ENCODE assay signal across 25 cellular contexts in genomic region chr2:97724073-97724410, GRCh38. TPM values are rescaled to one million over a fixed set of nuclear protein-coding genes. Genes with fewer than 3 reads are reported as not detected.
A peak's percentile ranks its signal among the peaks of the same experiment; 100 is the strongest.
DNase-seq lines count a peak whose midpoint lies in the region; ATAC-seq, FAIRE-seq and TF ChIP-seq lines count a peak whose summit lies in the region.
"Had no signal": no experiment of that assay in that cellular context is flagged by ENCODE, and none has a peak within 500 bp of the region (broad histone marks: within the 10 kb centered on the region; RNA-seq: fewer than 3 reads in every experiment).

No MANE protein-coding gene starts in this region.

- H3K27me3 Mint-ChIP-seq in astrocyte (ENCODE audit: low read depth, unreplicated experiment): peaks cover 23% of the 10 kb centered on the region

- H3K27ac Mint-ChIP-seq in astrocyte (ENCODE audit: unreplicated experiment): no peak overlapping the region
- H3K27ac Mint-ChIP-seq: CD14-positive monocyte, HFFc6 had no signal

- H3K27ac ChIP-seq in BLaER1 treated with 17β-estradiol and CSF1 and Interleukin-3, amounts not matched to agents 10 nM and 100 nM: peak overlapping the region in 6 of 11 experiments; percentile 71 to 98 (median 84); a peak in 11 of 22 replicates
- H3K27ac ChIP-seq in astrocyte (ENCODE audit: low read depth, low read length) (no peak overlapping the region), mesenchymal stem cell (ENCODE audit: low read length, poor library complexity, severe bottlenecking) (no peak overlapping the region), testis (no peak overlapping the region), vagina (no peak overlapping the region)
- H3K27ac ChIP-seq: SJCRH30 had no signal

- H3K9me3 ChIP-seq in BLaER1 treated with 17β-estradiol and CSF1 and Interleukin-3, amounts not matched to agents 10 nM and 100 nM (replicated peaks in 1 of 11): peaks cover 0 to 15% (median 0%) of the 10 kb centered on the region in 11 experiments; a peak in 3 of 22 replicates
- no peaks in the 10 kb centered on the region for H3K9me3 ChIP-seq in astrocyte (ENCODE audit: insufficient read depth, low read depth, low read length)
- H3K9me3 ChIP-seq in mesenchymal stem cell (ENCODE audit: control insufficient read depth, low read length): no peaks in the 10 kb centered on the region
- H3K9me3 ChIP-seq in testis: no peaks in the 10 kb centered on the region
- no peaks in the 10 kb centered on the region for H3K9me3 ChIP-seq in vagina
- H3K9me3 ChIP-seq: HAP-1, MG63 had no signal

- no peak overlapping the region for H2BK5ac ChIP-seq in mesenchymal stem cell (ENCODE audit: low read depth, low read length, poor library complexity, severe bottlenecking)

- H2BK120ac ChIP-seq in mesenchymal stem cell (ENCODE audit: low read depth, low read length): no peak overlapping the region

- no peak overlapping the region for H4K8ac ChIP-seq in mesenchymal stem cell (ENCODE audit: low read length)

- intact Hi-C loops in testis (cut with DNase I; ENCODE audit: low total_unique reads): no loop called here
- intact Hi-C loops in head of caudate nucleus (cut with DNase I): no loop called here
- intact Hi-C loops in vagina (cut with DNase I): no loop called here

- 98% methylated on average over 41 of the region's 41 CpGs for WGBS in mesenchymal stem cell
- WGBS in testis, 2 donors: 11 to 31% methylated on average over 19 to 41 of the region's 41 CpGs

- DNase-seq in astrocyte (ENCODE audit: low read depth) (no peak), mesenchymal stem cell (no peak), testis (no peak), head of caudate nucleus (no peak), vagina (ENCODE audit: extremely low spot score in 2 of 2) (no peak)
- DNase-seq: Calu3, DMS79 treated with DMSO at 0.1 percent for 48 hours, GF-D8, GOT3, HFFc6, IMR-90, KG1, MG63, NCI-H2029, NCI-H446, NCI-H524 treated with DMSO at 0.1 percent for 48 hours, NCI-H774, SJCRH30 had no signal

- no peaks in the 10 kb centered on the region for H3K79me1 ChIP-seq in mesenchymal stem cell (replicated peaks; ENCODE audit: low read length, poor library complexity, severe bottlenecking)

- H3K4me3 Mint-ChIP-seq in astrocyte (ENCODE audit: unreplicated experiment): no peak overlapping the region
- H3K4me3 Mint-ChIP-seq: CD14-positive monocyte, HFFc6 had no signal

- no peak overlapping the region for H2AK5ac ChIP-seq in mesenchymal stem cell (ENCODE audit: low read length, severe bottlenecking)

- H3K27me3 ChIP-seq in BLaER1 treated with 17β-estradiol and CSF1 and Interleukin-3, amounts not matched to agents 10 nM and 100 nM: no peaks in the 10 kb centered on the region
- H3K27me3 ChIP-seq in astrocyte (ENCODE audit: insufficient read depth, low read length) (peaks cover 2% of the 10 kb centered on the region), mesenchymal stem cell (ENCODE audit: control insufficient read depth in 1 of 2, insufficient read depth in 1 of 2, low read length in 2 of 2) (peaks cover 0 to 33% of the 10 kb centered on the region in 2 experiments), testis (no peaks in the 10 kb centered on the region), vagina (no peaks in the 10 kb centered on the region)
- H3K27me3 ChIP-seq: MG63, SJCRH30 had no signal

- peaks cover 3% of the 10 kb centered on the region for H3K4me1 Mint-ChIP-seq in astrocyte (ENCODE audit: low read depth, unreplicated experiment)

- no peak for TF ChIP-seq CTCF in astrocyte (IDR thresholded peaks at IDR 0.05; ENCODE audit: insufficient read depth, low read depth, low read length)
- no peak for TF ChIP-seq CTCF in testis (IDR thresholded peaks at IDR 0.05)
- TF ChIP-seq CTCF in vagina (IDR thresholded peaks at IDR 0.05): no peak

- H2BK12ac ChIP-seq in mesenchymal stem cell (ENCODE audit: low read length in 2 of 2): no peak overlapping the region

- H3K9me3 Mint-ChIP-seq in astrocyte (ENCODE audit: unreplicated experiment): peaks cover 12% of the 10 kb centered on the region

- H3K4me2 ChIP-seq in BLaER1 treated with 17β-estradiol and CSF1 and Interleukin-3, amounts not matched to agents 10 nM and 100 nM: peak overlapping the region in 8 of 11 experiments; percentile 72 to 97 (median 84); a peak in 14 of 22 replicates
- H3K4me2 ChIP-seq in astrocyte (ENCODE audit: low read length) (no peak overlapping the region), mesenchymal stem cell (ENCODE audit: low read length, poor library complexity, severe bottlenecking) (no peak overlapping the region)

- peak overlapping the region in 1 of 2 experiments; percentile 41 for H3K18ac ChIP-seq in mesenchymal stem cell (ENCODE audit: low read depth in 1 of 2, low read length in 2 of 2)

- no peak overlapping the region for H3K14ac ChIP-seq in mesenchymal stem cell (ENCODE audit: low read length in 2 of 2)

- H4K91ac ChIP-seq in mesenchymal stem cell (ENCODE audit: low read length): peak overlapping the region; percentile 3

- no peak overlapping the region for H3K4ac ChIP-seq in mesenchymal stem cell (ENCODE audit: low read depth in 1 of 2, low read length in 2 of 2)

- H3K36me3 Mint-ChIP-seq in astrocyte (ENCODE audit: low read depth, unreplicated experiment): peaks cover 7% of the 10 kb centered on the region
- H3K36me3 Mint-ChIP-seq: CD14-positive monocyte had no signal

- H2BK15ac ChIP-seq in mesenchymal stem cell (ENCODE audit: low read depth, poor library complexity, severe bottlenecking): no peak overlapping the region

- no peak overlapping the region for H3K4me3 ChIP-seq in BLaER1 treated with 17β-estradiol and CSF1 and Interleukin-3, amounts not matched to agents 10 nM and 100 nM
- H3K4me3 ChIP-seq in astrocyte (ENCODE audit: insufficient read depth, low read depth, low read length) (no peak overlapping the region), mesenchymal stem cell (ENCODE audit: insufficient read depth in 1 of 2, low read depth in 1 of 2, low read length in 2 of 2) (peak overlapping the region in 1 of 2 experiments; percentile 24), testis (peak overlapping the region; percentile 1 to 44), vagina (no peak overlapping the region)
- H3K4me3 ChIP-seq: HAP-1, MG63, SJCRH30 had no signal

- FAIRE-seq in astrocyte (lab: Jason Lieb, UNC): no peak
- FAIRE-seq: GM12891 had no signal

- no peaks in the 10 kb centered on the region for H3K79me2 ChIP-seq in astrocyte (ENCODE audit: insufficient read depth, low read length)

- H3K23ac ChIP-seq in mesenchymal stem cell (ENCODE audit: low read length in 2 of 2): no peak overlapping the region

- no peaks in the 10 kb centered on the region for H4K20me1 ChIP-seq in BLaER1 treated with 17β-estradiol and CSF1 and Interleukin-3, amounts not matched to agents 10 nM and 100 nM
- H4K20me1 ChIP-seq in astrocyte (ENCODE audit: insufficient read depth, low read length): no peaks in the 10 kb centered on the region

- H3K4me1 ChIP-seq in BLaER1 treated with 17β-estradiol and CSF1 and Interleukin-3, amounts not matched to agents 10 nM and 100 nM: peaks cover 44 to 100% (median 96%) of the 10 kb centered on the region in 10 experiments
- H3K4me1 ChIP-seq in astrocyte (ENCODE audit: insufficient read depth, low read length): no peaks in the 10 kb centered on the region
- H3K4me1 ChIP-seq in mesenchymal stem cell (ENCODE audit: control insufficient read depth, insufficient read depth, low read depth, low read length): no peaks in the 10 kb centered on the region
- no peaks in the 10 kb centered on the region for H3K4me1 ChIP-seq in testis
- no peaks in the 10 kb centered on the region for H3K4me1 ChIP-seq in vagina

- peaks cover 0 to 62% (median 12%) of the 10 kb centered on the region in 11 experiments; a peak in 16 of 22 replicates for H3K36me3 ChIP-seq in BLaER1 treated with 17β-estradiol and CSF1 and Interleukin-3, amounts not matched to agents 10 nM and 100 nM
- H3K36me3 ChIP-seq in astrocyte (ENCODE audit: insufficient read depth, low read length) (no peaks in the 10 kb centered on the region), mesenchymal stem cell (ENCODE audit: control insufficient read depth in 1 of 2, insufficient read depth in 2 of 2, low read depth in 1 of 2, low read length in 2 of 2) (no peaks in the 10 kb centered on the region), testis (ENCODE audit: low read depth, missing control alignments) (no peaks in the 10 kb centered on the region), vagina (no peaks in the 10 kb centered on the region)
- H3K36me3 ChIP-seq: HAP-1, MG63, SJCRH30 had no signal

- TF ChIP-seq POLR2A in testis (IDR thresholded peaks at IDR 0.05) (no peak), vagina (IDR thresholded peaks at IDR 0.05) (no peak)

- H3K9ac ChIP-seq in BLaER1 treated with 17β-estradiol and CSF1 and Interleukin-3, amounts not matched to agents 10 nM and 100 nM: peak overlapping the region in 2 of 11 experiments; percentile 78; a peak in 3 of 22 replicates
- H3K9ac ChIP-seq in astrocyte (ENCODE audit: low read length) (no peak overlapping the region), mesenchymal stem cell (ENCODE audit: low read length) (no peak overlapping the region)

- no peak for ATAC-seq in GM18498 (IDR thresholded peaks at IDR 0.05; ENCODE audit: unreplicated experiment)
- ATAC-seq: SK-N-SH treated with all-trans-retinoic acid at 6 μM for 48 hours had no signal

- H2AFZ ChIP-seq in astrocyte (ENCODE audit: low read depth, low read length): peak overlapping the region; percentile 4
- no peak overlapping the region for H2AFZ ChIP-seq in mesenchymal stem cell (ENCODE audit: low read depth, low read length)

RNA-seq across cellular contexts. Expression of gene ZAP70, which starts 10.7 kb away (rescaled TPM):
- 0.14 and 0.73 TPM in 2 replicates for total RNA-seq in astrocyte
- 0.48 TPM for polyA plus RNA-seq in mesenchymal stem cell (2013, experiment 1 of 2)
- polyA plus RNA-seq in mesenchymal stem cell (2013, experiment 2 of 2): 0.74 TPM
- 1 to 10 TPM; 5.5 to 6.4 TPM for total RNA-seq in testis
- polyA plus RNA-seq in testis (ENCODE audit: insufficient read depth, low read depth, low replicate concordance): 6.5 TPM
- total RNA-seq in vagina: 16.7 TPM
- total RNA-seq: A673, Calu3, HFFc6 had no signal

RNA-seq across cellular contexts. Expression of gene C2orf92, which starts 54.5 kb away (rescaled TPM):
- total RNA-seq in astrocyte: 8.5 and 15.3 TPM in 2 replicates
- 1.5 TPM for polyA plus RNA-seq in mesenchymal stem cell (2013, experiment 1 of 2)
- 1.9 TPM for polyA plus RNA-seq in mesenchymal stem cell (2013, experiment 2 of 2)
- 10 to 100 TPM; 27.8 to 35.7 TPM for total RNA-seq in testis
- polyA plus RNA-seq in testis (ENCODE audit: insufficient read depth, low read depth, low replicate concordance): 51.2 TPM
- total RNA-seq in vagina: 11.0 TPM
- polyA plus RNA-seq: CD14-positive monocyte had no signal

Comparison
In these comparisons a context has a peak if more than half of its experiments do, and no peak if none do; other contexts are left out.
1. H3K27ac ChIP-seq: peak in BLaER1 treated with 17β-estradiol and CSF1 and Interleukin-3, amounts not matched to agents 10 nM and 100 nM (6 of 11); none in astrocyte (single experiment), mesenchymal stem cell (single experiment), testis (0 of 2) and vagina (single experiment).
2. H3K4me2 ChIP-seq: peak in BLaER1 treated with 17β-estradiol and CSF1 and Interleukin-3, amounts not matched to agents 10 nM and 100 nM (8 of 11); none in astrocyte (single experiment) and mesenchymal stem cell (single experiment).
3. H3K4me3 ChIP-seq: peak in testis (2 of 2); none in BLaER1 treated with 17β-estradiol and CSF1 and Interleukin-3, amounts not matched to agents 10 nM and 100 nM (0 of 10), astrocyte (single experiment) and vagina (0 of 2).